Comparison of ENCODE assay signal across 9 cellular contexts in the genomic region with DNA sequence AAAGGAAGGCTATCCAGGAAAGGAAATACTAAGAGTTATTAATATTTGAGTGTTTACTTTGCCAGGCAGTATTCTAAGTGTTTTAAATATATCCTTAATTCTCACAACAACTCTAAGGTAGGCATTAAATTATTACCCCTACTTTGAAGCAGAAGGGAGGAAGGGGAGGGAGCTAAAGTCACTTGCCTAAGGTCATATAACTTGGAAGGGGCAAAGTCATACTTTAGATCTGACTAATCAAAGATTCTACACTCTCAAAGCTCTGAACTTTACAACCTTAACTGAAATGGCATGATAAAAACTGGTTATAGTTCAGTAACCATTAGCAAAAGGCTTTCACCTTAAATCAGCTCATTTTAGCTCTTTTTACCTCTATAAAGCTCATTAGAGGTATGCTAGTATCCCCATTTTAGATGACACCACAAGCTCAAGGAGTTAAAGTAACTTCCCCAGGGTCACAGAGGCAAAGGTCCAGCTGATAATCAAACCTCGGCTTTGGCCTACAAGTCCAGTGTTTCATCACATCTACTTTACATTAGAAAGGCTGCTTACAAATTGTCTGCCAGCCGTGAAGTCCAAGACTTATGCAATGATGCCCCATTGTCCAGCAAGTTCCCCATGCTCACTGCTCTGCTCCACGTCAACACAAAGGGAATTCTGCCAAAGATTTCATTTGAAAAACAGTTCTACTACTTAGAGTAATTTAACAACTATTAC.
A peak's percentile ranks its signal among the peaks of the same experiment; 100 is the strongest.
DNase-seq lines count a peak whose midpoint lies in the region; ATAC-seq, FAIRE-seq and TF ChIP-seq lines count a peak whose summit lies in the region.
"Had no signal": no experiment of that assay in that cellular context is flagged by ENCODE, and none has a peak within 500 bp of the region (broad histone marks: within the 10 kb centered on the region; RNA-seq: fewer than 3 reads in every experiment).

No MANE protein-coding gene starts in this region.

- H3K4me1 Mint-ChIP-seq in natural killer cell, result peaks cover 40 to 50% of the 10 kb centered on the region in 2 donors

- no peak for TF ChIP-seq CTCF in AG09309 (IDR thresholded peaks at IDR 0.05; ENCODE audit: control insufficient read depth, insufficient read depth, low read depth, low read length, missing control alignments)
- TF ChIP-seq CTCF in PC-9 (conservative IDR thresholded peaks at IDR 0.05), result no peak
- no peak for TF ChIP-seq CTCF in natural killer cell (IDR thresholded peaks at IDR 0.05)

- H3F3A ChIP-seq in PC-9 (ENCODE audit: insufficient read depth, low read depth), result peaks cover 24% of the 10 kb centered on the region; the same call in 1 of the 2 replicates

- no peaks in the 10 kb centered on the region for H3K36me3 Mint-ChIP-seq in natural killer cell
- H3K36me3 Mint-ChIP-seq: IgD-negative memory B cell had no signal

- peak overlapping the region; percentile 42 for H3K27ac ChIP-seq in PC-9

- no peak overlapping the region for H3K4me3 Mint-ChIP-seq in natural killer cell
- H3K4me3 Mint-ChIP-seq: IgD-negative memory B cell had no signal

- no peaks in the 10 kb centered on the region for H3K27me3 ChIP-seq in PC-9 (ENCODE audit: insufficient read depth, low read depth)

- no peaks in the 10 kb centered on the region for H3K9me3 ChIP-seq in PC-9 (ENCODE audit: insufficient read depth, low read depth)

- H3K9me2 ChIP-seq in PC-9 (ENCODE audit: insufficient read depth), result no peaks in the 10 kb centered on the region

- peaks cover 43% of the 10 kb centered on the region for H4K20me1 ChIP-seq in PC-9 (ENCODE audit: insufficient read depth)

- no peaks in the 10 kb centered on the region for H3K9me3 Mint-ChIP-seq in natural killer cell
- H3K9me3 Mint-ChIP-seq: IgD-negative memory B cell had no signal

- peaks cover 19% of the 10 kb centered on the region for H3K4me1 ChIP-seq in PC-9 (replicated peaks; ENCODE audit: insufficient read depth)

- H3K27ac Mint-ChIP-seq in natural killer cell, result peak overlapping the region; percentile 8 to 19
- H3K27ac Mint-ChIP-seq: IgD-negative memory B cell had no signal

- DNase-seq in AG09309 (ENCODE audit: low read depth) (peak; percentile 75), PC-9 (peak in 1 of 2 experiments; percentile 53), fibroblast of peridontal ligament (ENCODE audit: extremely low read depth) (peak; percentile 77), natural killer cell (no peak), A172 (ENCODE audit: low spot score) (no peak), NCI-H1048 (lab: John Stamatoyannopoulos, UW) (no peak), urothelium cell line (ENCODE audit: low spot score) (no peak)

- no peaks in the 10 kb centered on the region for H3K36me3 ChIP-seq in PC-9 (ENCODE audit: low read depth)

- H3K79me2 ChIP-seq in PC-9 (ENCODE audit: low read depth), result peaks cover 74% of the 10 kb centered on the region

- peak overlapping the region; percentile 29 for H3K4me2 ChIP-seq in PC-9

- no peak for FAIRE-seq in urothelium cell line (lab: Jason Lieb, UNC)

- no TSS peak for BruUV-seq in PC-9 (replicated peaks; lab: Mats Ljungman, UMichigan)

- H3K4me3 ChIP-seq in AG09309 (ENCODE audit: control insufficient read depth, low read depth, low read length) (no peak overlapping the region), PC-9 (no peak overlapping the region)

- H3K27me3 Mint-ChIP-seq in natural killer cell (ENCODE audit: low read depth in 2 of 2), result no peaks in the 10 kb centered on the region
- H3K27me3 Mint-ChIP-seq: IgD-negative memory B cell had no signal

- no peak overlapping the region for H2AFZ ChIP-seq in PC-9

- ATAC-seq in natural killer cell (no peak), HG02678 (IDR thresholded peaks at IDR 0.05; ENCODE audit: unreplicated experiment) (no peak)

- POLR2A ChIA-PET in PC-9 (lab: Charles Lee; ENCODE audit: unreplicated experiment), result no interaction called here

- CTCF ChIA-PET in PC-9 (lab: Charles Lee), result interaction anchor here (0.6 kb wide), 1 partner anchor 234 kb away, joined by 3 read pairs; no protein-coding TSS in a partner anchor

- intact Hi-C loops in PC-9 (cut with micrococcal nuclease; ENCODE audit: unreplicated experiment) (no loop called here), natural killer cell (cut with micrococcal nuclease) (no loop called here)

Comparison
In these comparisons a context has a peak if more than half of its experiments do, and no peak if none do; other contexts are left out.
1. DNase-seq: peak in AG09309 (single experiment) and fibroblast of peridontal ligament (single experiment); none in natural killer cell (single experiment), A172 (single experiment), NCI-H1048 (single experiment) and urothelium cell line (single experiment).